ENCODE assay signal across 23 cellular contexts in the genomic region with DNA sequence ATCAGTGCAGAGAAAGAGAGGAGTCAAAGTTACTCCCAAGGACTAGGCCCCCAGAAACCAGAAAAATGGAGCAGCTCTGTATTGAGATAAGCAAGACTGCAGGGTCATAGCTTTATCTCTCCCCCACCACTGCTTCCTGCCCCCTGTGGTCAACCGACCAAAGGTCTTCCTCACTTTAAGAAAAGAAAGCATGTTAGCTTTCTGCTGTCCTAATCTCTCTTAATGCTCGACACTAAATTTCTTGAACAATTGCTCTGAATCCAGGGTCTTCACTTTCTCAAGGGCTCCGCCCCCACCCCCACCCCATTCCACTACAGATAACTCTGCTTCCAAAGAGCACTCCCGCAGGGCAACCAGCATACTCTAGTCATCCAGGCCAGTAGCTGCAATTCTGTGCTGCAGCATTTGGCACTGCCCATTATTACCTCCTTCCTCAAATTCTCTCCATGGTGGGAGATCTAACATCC. TPM values are rescaled to one million over a fixed set of nuclear protein-coding genes. Genes with fewer than 3 reads are reported as not detected.
A peak's percentile ranks its signal among the peaks of the same experiment; 100 is the strongest.
DNase-seq lines count a peak whose midpoint lies in the region; ATAC-seq, FAIRE-seq and TF ChIP-seq lines count a peak whose summit lies in the region.
"Had no signal": no experiment of that assay in that cellular context is flagged by ENCODE, and none has a peak within 500 bp of the region (broad histone marks: within the 10 kb centered on the region; RNA-seq: fewer than 3 reads in every experiment).

No MANE protein-coding gene starts in this region.

- no peaks in the 10 kb centered on the region for H4K20me1 ChIP-seq in GM12878 (ENCODE audit: control insufficient read depth, insufficient read depth)

- H3K27ac ChIP-seq in HUES48 (ENCODE audit: low read depth, low read length): peak overlapping the region; percentile 89
- H3K27ac ChIP-seq in GM12878 (ENCODE audit: control insufficient read depth, insufficient read depth): peak overlapping the region; percentile 32; the same call in 1 of the 2 replicates
- H3K27ac ChIP-seq: neutrophil, VCaP had no signal

- TF ChIP-seq CTCF in GM12878 (IDR thresholded peaks at IDR 0.05 in 2 of 3, conservative IDR thresholded peaks at IDR 0.05 in 1 of 3; ENCODE audit: control insufficient read depth in 2 of 3, extremely low read depth in 1 of 3, insufficient read depth in 1 of 3, low read depth in 3 of 3, low read length in 3 of 3): 0 out of 6 replicates have a peak, but pooled peaks of 1 of the 3 experiments have one; percentile 11

- TF ChIP-seq POLR2A in GM12878 (IDR thresholded peaks at IDR 0.05; ENCODE audit: low read depth, low read length): no peak

- H3K27me3 ChIP-seq in HUES48 (ENCODE audit: control insufficient read depth, insufficient read depth, low read length) (no peaks in the 10 kb centered on the region), GM12878 (replicated peaks in 1 of 2; ENCODE audit: control insufficient read depth in 2 of 2, insufficient read depth in 2 of 2, low read length in 1 of 2) (no peaks in the 10 kb centered on the region)
- H3K27me3 ChIP-seq: neutrophil had no signal

- H3K9ac ChIP-seq in HUES48 (ENCODE audit: low read depth, low read length): 0 out of 2 replicates have a peak overlapping the region, but pooled peaks have one; percentile 20
- no peak overlapping the region for H3K9ac ChIP-seq in GM12878 (ENCODE audit: control insufficient read depth, insufficient read depth, low read length)

- DNase-seq in GDM1 (lab: John Stamatoyannopoulos, UW) (peak; percentile 52), GM12878 (ENCODE audit: low read depth, low spot score) (no peak), iPS-NIHi11 (ENCODE audit: low spot score) (peak; percentile 46), AG08396 (ENCODE audit: low spot score) (no peak), NCI-H748 (lab: John Stamatoyannopoulos, UW; ENCODE audit: unreplicated experiment) (no peak), NCI-H2171 (lab: John Stamatoyannopoulos, UW) (no peak)
- DNase-seq: activated gamma-delta T cell; CD8-positive, alpha-beta T cell; foreskin fibroblast; HCEC 1CT; islet precursor cell; MM.1S; NCI-H2081 treated with DMSO at 0.1 percent for 48 hours; NCI-H69; stimulated activated CD4-positive, alpha-beta T cell treated with anti-CD3 and anti-CD28 coated beads, Interleukin-1b, Interleukin-23, amount 100 ng/mL, for 48 hours had no signal

- BruUV-seq in GM12878 (replicated peaks; lab: Mats Ljungman, UMichigan): no TSS peak

- TF ChIP-seq EP300 in GM12878 (IDR thresholded peaks at IDR 0.05; ENCODE audit: borderline replicate concordance in 1 of 2, control insufficient read depth in 1 of 2, low read depth in 2 of 2, low read length in 2 of 2): no peak

- H3K4me2 ChIP-seq in GM12878 (ENCODE audit: control insufficient read depth, insufficient read depth): 0 out of 2 replicates have a peak overlapping the region, but pooled peaks have one; percentile 13

- H3K4me3 ChIP-seq in HUES48 (ENCODE audit: low read depth, low read length) (peak overlapping the region; percentile 24; the same call in 1 of the 2 replicates), GM12878 (no peak overlapping the region)

- SMC1A ChIA-PET in GM12878 (lab: Charles Lee; ENCODE audit: uncharacterized antibody, unreplicated experiment): interaction anchor here (0.7 to 3.1 kb wide), 18 partner anchors 8 to 170 kb away, joined by 3 to 20 read pairs (median 4); no protein-coding TSS in a partner anchor

- FAIRE-seq in GM12878 (lab: Jason Lieb, UNC): no peak
- FAIRE-seq: endometrium, GM12891 had no signal

- POLR2A ChIA-PET in GM12878 (lab: Charles Lee): interaction anchor here (0.6 to 1.1 kb wide), 4 partner anchors 8 to 123 kb away, joined by 3 read pairs; no protein-coding TSS in a partner anchor

- WGBS in GM12878 (ENCODE audit: insufficient coverage, insufficient replicate concordance, low lambda C conversion rate, missing lambda C conversion rate): 86% methylated on average over 4 of the region's 4 CpGs

- intact Hi-C loops in GM12878 (cut with micrococcal nuclease; ENCODE audit: unreplicated experiment): no loop called here

- H3K79me2 ChIP-seq in GM12878 (ENCODE audit: control insufficient read depth, insufficient read depth, low read length): peaks cover 84% of the 10 kb centered on the region

- ATAC-seq in GM12878: peak; percentile 85
- no peak for ATAC-seq in GM21390 (IDR thresholded peaks at IDR 0.05; ENCODE audit: unreplicated experiment)
- ATAC-seq: CD8-positive, alpha-beta T cell; Panc1; sciatic nerve had no signal

- CTCF ChIA-PET in GM12878 (lab: Yijun Ruan, JAX): interaction anchor here (0.6 to 1.8 kb wide), 10 partner anchors 9 to 240 kb away, joined by 3 to 11 read pairs (median 4); no protein-coding TSS in a partner anchor

- H3K36me3 ChIP-seq in HUES48 (ENCODE audit: control insufficient read depth, insufficient read depth, low read length) (no peaks in the 10 kb centered on the region), GM12878 (ENCODE audit: control insufficient read depth in 2 of 2, insufficient read depth in 2 of 2, low read length in 1 of 2) (peaks cover 0 to 4% of the 10 kb centered on the region in 2 experiments; a peak in 2 of 4 replicates)
- H3K36me3 ChIP-seq: neutrophil had no signal

- H3K4me1 ChIP-seq in HUES48 (ENCODE audit: control insufficient read depth, insufficient read depth, low read length) (peaks cover 53% of the 10 kb centered on the region), GM12878 (ENCODE audit: control insufficient read depth, insufficient read depth, low read length) (peaks cover 8% of the 10 kb centered on the region; the same call in 1 of the 2 replicates)

- no peak for TF ChIP-seq RAD21 in GM12878 (IDR thresholded peaks at IDR 0.05; ENCODE audit: insufficient read depth, low read depth, low read length)

- in situ Hi-C loops in GM12878 (cut with MboI): no loop called here

- H3K9me3 ChIP-seq in HUES48 (ENCODE audit: control insufficient read depth, insufficient read depth, low read length) (no peaks in the 10 kb centered on the region), GM12878 (replicated peaks; ENCODE audit: control insufficient read depth, insufficient read depth, low read length) (peaks cover 4% of the 10 kb centered on the region; the same call in 2 of the 3 replicates)
- H3K9me3 ChIP-seq: neutrophil had no signal

- no peak overlapping the region for H2AFZ ChIP-seq in GM12878 (ENCODE audit: control insufficient read depth, low read depth, low read length)

- RAD21 ChIA-PET in GM12878 (lab: Charles Lee; ENCODE audit: unreplicated experiment): interaction anchor here (0.9 to 2.5 kb wide), 14 partner anchors 9 to 239 kb away, joined by 3 to 18 read pairs (median 4); no protein-coding TSS in a partner anchor

TF ChIP-seq in GM12878, 131 proteins besides CTCF, POLR2A, EP300 and RAD21:
- peak; percentile 80 for TF ChIP-seq RUNX3 (IDR thresholded peaks at IDR 0.05; ENCODE audit: low read length)
- peak; percentile 33; the same call in 1 of the 2 replicates for TF ChIP-seq NR2F1 (conservative IDR thresholded peaks at IDR 0.05)
- TF ChIP-seq IKZF1 (conservative IDR thresholded peaks at IDR 0.05): no peak

RNA-seq across cellular contexts. Expression of gene TNIK, which starts 31.9 kb away (rescaled TPM):
- 150 and 178 TPM in 2 replicates for total RNA-seq in GM12878 (2013; cell fraction: nucleolus; rRNA removed)
- total RNA-seq in GM12878 (2014; rRNA removed): 44.8 and 55.4 TPM in 2 replicates
- 51.6 and 52.1 TPM in 2 replicates for total RNA-seq in GM12878 (2014; rRNA removed; fragmentation: Illumina TruSeq; extraction: Trizol)
- total RNA-seq in GM12878 (2021): 73.6 and 74.3 TPM in 2 replicates
- 34.0 TPM for polyA plus RNA-seq in GM12878 (2011; ENCODE audit: low read depth)
- polyA plus RNA-seq in GM12878 (2011; rRNA removed): 29.8 and 31.3 TPM in 2 replicates
- polyA plus RNA-seq in GM12878 (2011; cell fraction: cytosol; rRNA removed): 13.9 and 16.5 TPM in 2 replicates
- 56.3 and 56.8 TPM in 2 replicates for polyA plus RNA-seq in GM12878 (2011; cell fraction: nucleus; rRNA removed)
- polyA plus RNA-seq in GM12878 (2012): 54.7 and 56.7 TPM in 2 replicates
- polyA plus RNA-seq in GM12878 (2014; fragmentation: Illumina TruSeq; extraction: Trizol): 65.1 and 67.4 TPM in 2 replicates
- 10 to 100 TPM; 13.9 to 15.9 TPM for polyA plus RNA-seq in GM12878 (2014; fragmentation: Nextera tagmentation; extraction: Ambion mirVana)
- polyA plus RNA-seq in GM12878 (2014; rRNA removed): 35.3 and 39.5 TPM in 2 replicates
- polyA plus RNA-seq in GM12878 (2016; fragmentation: Nextera tagmentation; extraction: Ambion mirVana): 10 to 100 TPM; 53.5 to 63.5 TPM
- 49.2 and 55.0 TPM in 2 replicates for polyA minus RNA-seq in GM12878 (2011; rRNA and poly(A)+ RNA removed)
- polyA minus RNA-seq in GM12878 (2011; cell fraction: cytosol; rRNA and poly(A)+ RNA removed): 11.8 and 14.1 TPM in 2 replicates
- polyA minus RNA-seq in GM12878 (2011; cell fraction: nucleus; rRNA and poly(A)+ RNA removed): 87.8 and 130 TPM in 2 replicates

Comparison
In these comparisons a context has a peak if more than half of its experiments do, and no peak if none do; other contexts are left out.
1. DNase-seq: peak in GDM1 (single experiment) and iPS-NIHi11 (single experiment); none in GM12878 (single experiment), AG08396 (single experiment), NCI-H748 (single experiment) and NCI-H2171 (single experiment).